ENCODE assay signal across 2 cellular contexts in the genomic region with DNA sequence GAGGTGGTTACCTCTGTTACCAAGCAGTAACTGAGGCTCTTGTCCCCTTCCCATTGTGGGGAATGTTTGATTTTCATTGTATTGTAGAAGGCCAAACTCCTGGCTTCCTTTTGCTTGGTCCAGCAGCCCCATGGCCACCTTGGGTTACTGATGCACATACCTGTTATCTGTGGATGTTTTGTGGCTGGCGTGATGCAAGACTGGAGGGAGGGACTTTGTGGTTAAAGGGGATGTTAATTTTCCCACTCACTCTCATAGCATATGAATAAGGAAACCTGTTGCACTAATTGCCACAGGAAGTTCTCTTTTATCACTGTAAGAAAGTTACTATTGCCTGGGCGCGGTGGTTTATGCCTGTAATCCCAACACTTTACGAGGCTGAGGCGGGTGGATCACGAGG.
TF ChIP-seq lines count a peak whose summit lies in the region.

No MANE protein-coding gene starts in this region.

TF ChIP-seq in GM23338, 12 proteins besides CTCF, POLR2A, EP300 and RAD21 (continued from another document):
- TF ChIP-seq STAT1 (IDR thresholded peaks at IDR 0.05; ENCODE audit: unreplicated experiment) = no peak
- TF ChIP-seq, protein P1, sequence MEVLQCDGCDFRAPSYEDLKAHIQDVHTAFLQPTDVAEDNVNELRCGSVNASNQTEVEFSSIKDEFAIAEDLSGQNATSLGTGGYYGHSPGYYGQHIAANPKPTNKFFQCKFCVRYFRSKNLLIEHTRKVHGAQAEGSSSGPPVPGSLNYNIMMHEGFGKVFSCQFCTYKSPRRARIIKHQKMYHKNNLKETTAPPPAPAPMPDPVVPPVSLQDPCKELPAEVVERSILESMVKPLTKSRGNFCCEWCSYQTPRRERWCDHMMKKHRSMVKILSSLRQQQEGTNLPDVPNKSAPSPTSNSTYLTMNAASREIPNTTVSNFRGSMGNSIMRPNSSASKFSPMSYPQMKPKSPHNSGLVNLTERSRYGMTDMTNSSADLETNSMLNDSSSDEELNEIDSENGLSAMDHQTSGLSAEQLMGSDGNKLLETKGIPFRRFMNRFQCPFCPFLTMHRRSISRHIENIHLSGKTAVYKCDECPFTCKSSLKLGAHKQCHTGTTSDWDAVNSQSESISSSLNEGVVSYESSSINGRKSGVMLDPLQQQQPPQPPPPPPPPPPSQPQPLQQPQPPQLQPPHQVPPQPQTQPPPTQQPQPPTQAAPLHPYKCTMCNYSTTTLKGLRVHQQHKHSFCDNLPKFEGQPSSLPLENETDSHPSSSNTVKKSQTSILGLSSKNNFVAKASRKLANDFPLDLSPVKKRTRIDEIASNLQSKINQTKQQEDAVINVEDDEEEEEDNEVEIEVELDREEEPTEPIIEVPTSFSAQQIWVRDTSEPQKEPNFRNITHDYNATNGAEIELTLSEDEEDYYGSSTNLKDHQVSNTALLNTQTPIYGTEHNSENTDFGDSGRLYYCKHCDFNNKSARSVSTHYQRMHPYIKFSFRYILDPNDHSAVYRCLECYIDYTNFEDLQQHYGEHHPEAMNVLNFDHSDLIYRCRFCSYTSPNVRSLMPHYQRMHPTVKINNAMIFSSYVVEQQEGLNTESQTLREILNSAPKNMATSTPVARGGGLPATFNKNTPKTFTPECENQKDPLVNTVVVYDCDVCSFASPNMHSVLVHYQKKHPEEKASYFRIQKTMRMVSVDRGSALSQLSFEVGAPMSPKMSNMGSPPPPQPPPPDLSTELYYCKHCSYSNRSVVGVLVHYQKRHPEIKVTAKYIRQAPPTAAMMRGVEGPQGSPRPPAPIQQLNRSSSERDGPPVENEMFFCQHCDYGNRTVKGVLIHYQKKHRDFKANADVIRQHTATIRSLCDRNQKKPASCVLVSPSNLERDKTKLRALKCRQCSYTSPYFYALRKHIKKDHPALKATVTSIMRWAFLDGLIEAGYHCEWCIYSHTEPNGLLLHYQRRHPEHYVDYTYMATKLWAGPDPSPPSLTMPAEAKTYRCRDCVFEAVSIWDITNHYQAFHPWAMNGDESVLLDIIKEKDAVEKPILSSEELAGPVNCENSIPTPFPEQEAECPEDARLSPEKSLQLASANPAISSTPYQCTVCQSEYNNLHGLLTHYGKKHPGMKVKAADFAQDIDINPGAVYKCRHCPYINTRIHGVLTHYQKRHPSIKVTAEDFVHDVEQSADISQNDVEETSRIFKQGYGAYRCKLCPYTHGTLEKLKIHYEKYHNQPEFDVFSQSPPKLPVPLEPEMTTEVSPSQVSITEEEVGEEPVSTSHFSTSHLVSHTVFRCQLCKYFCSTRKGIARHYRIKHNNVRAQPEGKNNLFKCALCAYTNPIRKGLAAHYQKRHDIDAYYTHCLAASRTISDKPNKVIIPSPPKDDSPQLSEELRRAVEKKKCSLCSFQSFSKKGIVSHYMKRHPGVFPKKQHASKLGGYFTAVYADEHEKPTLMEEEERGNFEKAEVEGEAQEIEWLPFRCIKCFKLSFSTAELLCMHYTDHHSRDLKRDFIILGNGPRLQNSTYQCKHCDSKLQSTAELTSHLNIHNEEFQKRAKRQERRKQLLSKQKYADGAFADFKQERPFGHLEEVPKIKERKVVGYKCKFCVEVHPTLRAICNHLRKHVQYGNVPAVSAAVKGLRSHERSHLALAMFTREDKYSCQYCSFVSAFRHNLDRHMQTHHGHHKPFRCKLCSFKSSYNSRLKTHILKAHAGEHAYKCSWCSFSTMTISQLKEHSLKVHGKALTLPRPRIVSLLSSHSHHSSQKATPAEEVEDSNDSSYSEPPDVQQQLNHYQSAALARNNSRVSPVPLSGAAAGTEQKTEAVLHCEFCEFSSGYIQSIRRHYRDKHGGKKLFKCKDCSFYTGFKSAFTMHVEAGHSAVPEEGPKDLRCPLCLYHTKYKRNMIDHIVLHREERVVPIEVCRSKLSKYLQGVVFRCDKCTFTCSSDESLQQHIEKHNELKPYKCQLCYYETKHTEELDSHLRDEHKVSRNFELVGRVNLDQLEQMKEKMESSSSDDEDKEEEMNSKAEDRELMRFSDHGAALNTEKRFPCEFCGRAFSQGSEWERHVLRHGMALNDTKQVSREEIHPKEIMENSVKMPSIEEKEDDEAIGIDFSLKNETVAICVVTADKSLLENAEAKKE (CRISPR knock-in tag; IDR thresholded peaks at IDR 0.05) = no peak

TF ChIP-seq in H1, 55 proteins besides CTCF, POLR2A, EP300 and RAD21 (continued from another document):
- no peak for TF ChIP-seq RNF2 (IDR thresholded peaks at IDR 0.05; ENCODE audit: borderline replicate concordance, low read depth, low read length, missing control alignments, poor library complexity, severe bottlenecking)
- TF ChIP-seq TAF1 (IDR thresholded peaks at IDR 0.05; ENCODE audit: low read depth, low read length) = no peak
- TF ChIP-seq JUND (IDR thresholded peaks at IDR 0.05; ENCODE audit: low read length) = no peak
- no peak for TF ChIP-seq SP4 (IDR thresholded peaks at IDR 0.05; ENCODE audit: low read length)
- no peak for TF ChIP-seq TEAD4 (IDR thresholded peaks at IDR 0.05; ENCODE audit: low read depth, low read length)
- TF ChIP-seq CEBPB (IDR thresholded peaks at IDR 0.05; ENCODE audit: low read depth, low read length) = peak; percentile 52; the same call in 1 of the 2 replicates
